Comparison of ENCODE assay signal across 24 cellular contexts in genomic region chr13:109545964-109546363, GRCh38.
"Had no signal": no experiment of that assay in that cellular context is flagged by ENCODE, and none has a peak within 500 bp of the region (broad histone marks: within the 10 kb centered on the region; RNA-seq: fewer than 3 reads in every experiment).

No MANE protein-coding gene starts in this region.

- H2AFZ ChIP-seq: hepatocyte had no signal

- H3K79me2 ChIP-seq: hepatocyte had no signal

- H3K27me3 ChIP-seq: hepatocyte, tibial artery had no signal

- H3K36me3 ChIP-seq: tibial artery had no signal

- H3K4me3 ChIP-seq: hepatocyte, tibial artery had no signal

- H3K27ac ChIP-seq: hepatocyte, tibial artery had no signal

- DNase-seq: activated B cell treated with CpG ODN at 0.5 μM for 24 hours; activated CD4-positive, alpha-beta T cell treated with anti-CD3 and anti-CD28 coated beads for 36 hours; activated CD4-positive, alpha-beta T cell treated with anti-CD3 and anti-CD28 coated beads, Interleukin-2, amount 50 U/mL, for 4 hours; activated CD8-positive, alpha-beta memory T cell treated with anti-CD3 and anti-CD28 coated beads for 24 hours; activated naive CD4-positive, alpha-beta T cell treated with anti-CD3 and anti-CD28 coated beads for 36 hours; activated naive CD8-positive, alpha-beta T cell treated with anti-CD3 and anti-CD28 coated beads, Interleukin-2, amount 10 ng/mL, durations not matched to agents 7 days and 5 days; activated T-cell treated with anti-CD3 and anti-CD28 coated beads, Interleukin-2, amount 50 U/mL, for 48 hours; amniotic stem cell; effector CD4-positive, alpha-beta T cell; erythroblast; foreskin melanocyte; glutamatergic neuron; islet precursor cell; left cardiac atrium; posterior cingulate gyrus; small intestine; stimulated activated CD4-positive, alpha-beta T cell treated with anti-CD3 and anti-CD28 coated beads, Interleukin-2, amount 100 ng/mL, for 24 hours; stimulated activated naive CD8-positive, alpha-beta T cell treated with anti-CD3 and anti-CD28 coated beads, Interleukin-15, amount 100 ng/mL, for 72 hours; T-helper 1 cell; tibial artery had no signal

- H3K4me1 ChIP-seq: tibial artery had no signal

- H3K4me2 ChIP-seq: hepatocyte had no signal

- H3K9me3 ChIP-seq: tibial artery had no signal

- FAIRE-seq: small intestine, TTC549 had no signal

- ATAC-seq: activated CD4-positive, alpha-beta T cell treated with anti-CD3 and anti-CD28 coated beads for 36 hours; left cardiac atrium; sciatic nerve; stimulated activated effector memory CD8-positive, alpha-beta T cell treated with anti-CD3 and anti-CD28 coated beads, Interleukin-12 subunit alpha, Interleukin-12 subunit beta, amount 100 ng/mL, for 72 hours; stimulated activated naive CD8-positive, alpha-beta T cell treated with anti-CD3 and anti-CD28 coated beads, Interleukin-15, amount 100 ng/mL, for 72 hours had no signal
